In the genomic region with DNA sequence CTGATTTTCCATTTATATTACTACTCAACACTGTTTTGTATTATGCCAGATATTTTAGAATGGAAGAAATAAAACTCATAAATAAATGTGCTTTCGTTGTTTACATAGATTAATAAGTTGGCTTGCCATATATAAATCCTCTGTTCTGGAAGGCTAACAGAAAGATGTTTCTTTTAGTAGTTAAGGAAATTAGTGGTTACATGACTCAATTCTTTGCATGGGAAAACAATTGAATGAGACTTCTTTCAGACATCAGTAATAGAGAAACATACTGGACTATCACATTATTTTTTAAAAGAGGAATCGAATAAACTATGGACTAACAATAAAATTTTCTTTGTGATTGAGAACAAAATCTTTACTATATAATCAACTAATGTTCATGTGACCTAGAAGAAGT, we compare ENCODE assay signal across 17 cellular contexts.
"Had no signal": no experiment of that assay in that cellular context is flagged by ENCODE, and none has a peak within 500 bp of the region (broad histone marks: within the 10 kb centered on the region; RNA-seq: fewer than 3 reads in every experiment).

No MANE protein-coding gene starts in this region.

- H3K9me3 Mint-ChIP-seq: activated naive CD8-positive, alpha-beta T cell treated with anti-CD3 and anti-CD28 coated beads, Interleukin-2, amount 50 U/mL, for 24 hours; activated T-helper 1 cell treated with anti-CD3 and anti-CD28 coated beads, Interleukin-12 subunit alpha, Interleukin-12 subunit beta, Interleukin-2, Interleukin-4 antibody, amounts not matched to agents 30 ng/mL and 10 ng/mL and 1 ng/mL, durations not matched to agents 14 hours and 24 hours and 36 hours; memory B cell; stimulated activated memory B cell treated with anti-CD40 and anti-IgM and Interleukin-4, amounts not matched to agents 10 μg/mL and 1 μg/mL and 100 μg/mL, for 72 hours had no signal

- H3K4me1 Mint-ChIP-seq: activated naive CD8-positive, alpha-beta T cell treated with anti-CD3 and anti-CD28 coated beads, Interleukin-2, amount 50 U/mL, for 24 hours; memory B cell; naive thymus-derived CD4-positive, alpha-beta T cell; stimulated activated memory B cell treated with anti-CD40 and anti-IgM and Interleukin-4, amounts not matched to agents 10 μg/mL and 1 μg/mL and 100 μg/mL, for 72 hours had no signal

- H3K4me3 ChIP-seq: ascending aorta, esophagus muscularis mucosa, gastroesophageal sphincter, heart right ventricle, left lung, mucosa of descending colon, thyroid gland had no signal

- H3K27me3 Mint-ChIP-seq: activated naive CD8-positive, alpha-beta T cell treated with anti-CD3 and anti-CD28 coated beads, Interleukin-2, amount 50 U/mL, for 24 hours had no signal

- DNase-seq: activated CD4-positive, alpha-beta T cell treated with anti-CD3 and anti-CD28 coated beads, Interleukin-2, amount 50 U/mL, for 1 hour; activated naive CD4-positive, alpha-beta T cell treated with Interleukin-2 at 50 U/mL for 16 hours; activated naive CD8-positive, alpha-beta T cell treated with anti-CD3 and anti-CD28 coated beads, Interleukin-2, amount 50 U/mL, for 24 hours; heart right ventricle; islet precursor cell; left lung; mucosa of descending colon; naive thymus-derived CD4-positive, alpha-beta T cell; retina; thyroid gland had no signal

- H3K4me3 Mint-ChIP-seq: activated naive CD8-positive, alpha-beta T cell treated with anti-CD3 and anti-CD28 coated beads, Interleukin-2, amount 50 U/mL, for 24 hours; activated T-helper 1 cell treated with anti-CD3 and anti-CD28 coated beads, Interleukin-12 subunit alpha, Interleukin-12 subunit beta, Interleukin-2, Interleukin-4 antibody, amounts not matched to agents 30 ng/mL and 10 ng/mL and 1 ng/mL, durations not matched to agents 14 hours and 24 hours and 36 hours; memory B cell; naive thymus-derived CD4-positive, alpha-beta T cell; stimulated activated memory B cell treated with anti-CD40 and anti-IgM and Interleukin-4, amounts not matched to agents 10 μg/mL and 1 μg/mL and 100 μg/mL, for 72 hours had no signal

- H3K36me3 Mint-ChIP-seq: memory B cell; naive thymus-derived CD4-positive, alpha-beta T cell; stimulated activated memory B cell treated with anti-CD40 and anti-IgM and Interleukin-4, amounts not matched to agents 10 μg/mL and 1 μg/mL and 100 μg/mL, for 72 hours had no signal

- H3K27ac Mint-ChIP-seq: activated naive CD8-positive, alpha-beta T cell treated with anti-CD3 and anti-CD28 coated beads, Interleukin-2, amount 50 U/mL, for 24 hours; activated T-helper 1 cell treated with anti-CD3 and anti-CD28 coated beads, Interleukin-12 subunit alpha, Interleukin-12 subunit beta, Interleukin-2, Interleukin-4 antibody, amounts not matched to agents 30 ng/mL and 10 ng/mL and 1 ng/mL, durations not matched to agents 14 hours and 24 hours and 36 hours; memory B cell; naive thymus-derived CD4-positive, alpha-beta T cell; stimulated activated memory B cell treated with anti-CD40 and anti-IgM and Interleukin-4, amounts not matched to agents 10 μg/mL and 1 μg/mL and 100 μg/mL, for 72 hours had no signal

- ATAC-seq: activated CD4-positive, CD25-positive, alpha-beta regulatory T cell treated with anti-CD3 and anti-CD28 coated beads, Interleukin-2, amount 50 U/mL, for 24 hours; activated naive CD8-positive, alpha-beta T cell treated with anti-CD3 and anti-CD28 coated beads, Interleukin-2, amount 50 U/mL, for 24 hours; gastroesophageal sphincter; heart right ventricle; left lung; mucosa of descending colon; naive thymus-derived CD4-positive, alpha-beta T cell; stimulated activated memory B cell treated with anti-CD40 and anti-IgM and Interleukin-4, amounts not matched to agents 10 μg/mL and 1 μg/mL and 100 μg/mL, for 72 hours had no signal
